Comparison of ENCODE assay signal across 14 cellular contexts in the genomic region with DNA sequence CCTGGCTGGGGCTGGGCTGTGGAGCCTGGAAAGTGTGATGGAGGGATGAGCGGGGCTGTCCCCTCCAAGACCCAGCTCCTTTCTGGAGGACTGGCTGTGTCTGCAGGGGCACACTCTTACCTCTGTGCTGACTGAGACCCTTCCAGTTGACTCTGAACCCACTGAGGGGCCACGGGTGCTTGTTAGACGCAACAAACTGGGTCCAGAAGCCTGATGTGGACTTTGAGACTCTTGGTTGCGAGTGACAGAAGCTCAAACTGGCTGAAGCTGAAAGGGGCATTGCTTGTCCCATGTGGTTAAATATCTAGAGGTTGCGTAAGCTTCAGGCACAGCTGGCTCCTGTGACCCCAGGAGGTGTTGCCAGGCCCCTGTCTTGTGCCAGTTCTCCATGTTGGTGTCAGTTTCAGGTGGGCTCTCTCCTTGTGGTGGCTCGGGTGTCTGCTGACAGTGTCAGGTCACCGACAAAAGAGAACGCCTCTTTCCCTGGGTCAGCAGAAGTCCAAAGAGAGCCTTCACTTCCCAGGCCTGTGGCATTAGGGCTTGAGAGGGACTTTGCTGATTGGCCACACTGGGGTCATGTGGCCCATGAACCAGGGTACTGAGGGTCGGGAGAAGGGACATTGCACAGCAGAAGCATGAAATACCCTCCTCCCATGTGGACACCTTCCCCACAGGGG. TPM values are rescaled to one million over a fixed set of nuclear protein-coding genes. Genes with fewer than 3 reads are reported as not detected.
DNase-seq lines count a peak whose midpoint lies in the region; ATAC-seq, FAIRE-seq and TF ChIP-seq lines count a peak whose summit lies in the region.
"Had no signal": no experiment of that assay in that cellular context is flagged by ENCODE, and none has a peak within 500 bp of the region (broad histone marks: within the 10 kb centered on the region; RNA-seq: fewer than 3 reads in every experiment).

No MANE protein-coding gene starts in this region.

- TF ChIP-seq POLR2A in HepG2 (IDR thresholded peaks at IDR 0.05; ENCODE audit: insufficient read depth in 1 of 2, low read depth in 2 of 2, low read length in 2 of 2) = no peak

- POLR2A ChIA-PET in WTC11 (lab: Charles Lee) = no interaction called here
- POLR2A ChIA-PET in HepG2 (lab: Yijun Ruan, JAX) = interaction anchor here (1.2 to 2.6 kb wide), 6 partner anchors 9 to 27 kb away, joined by 3 to 13 read pairs (median 6); no protein-coding TSS in a partner anchor

- no peak overlapping the region for H3K4me3 Mint-ChIP-seq in WTC11

- TF ChIP-seq RAD21 in HepG2 (CRISPR knock-in tag; IDR thresholded peaks at IDR 0.05) = no peak; the same call in 1 of the 2 replicates

- H3K4me1 Mint-ChIP-seq in WTC11 = peaks cover 14% of the 10 kb centered on the region

- H3K9ac ChIP-seq in HepG2 (ENCODE audit: insufficient read depth, low read depth, low read length) = peak overlapping the region; percentile 31

- H4K20me1 ChIP-seq in HepG2 (ENCODE audit: insufficient read depth, low read length) = no peaks in the 10 kb centered on the region

- no peak for TF ChIP-seq CTCF in left ventricle myocardium inferior (IDR thresholded peaks at IDR 0.05; ENCODE audit: borderline replicate concordance)
- TF ChIP-seq CTCF in WTC11 (IDR thresholded peaks at IDR 0.05) = no peak
- TF ChIP-seq CTCF in HepG2 (CRISPR knock-in tag; IDR thresholded peaks at IDR 0.05) = no peak
- TF ChIP-seq CTCF in upper lobe of right lung (IDR thresholded peaks at IDR 0.05) = no peak

- BruUV-seq in HepG2 (replicated peaks; lab: Mats Ljungman, UMichigan) = no TSS peak

- H3K36me3 ChIP-seq in left ventricle myocardium inferior = no peaks in the 10 kb centered on the region
- no peaks in the 10 kb centered on the region for H3K36me3 ChIP-seq in HepG2 (replicated peaks in 1 of 2; ENCODE audit: control insufficient read depth in 1 of 2, insufficient read depth in 2 of 2, low read length in 2 of 2)
- peaks cover 1% of the 10 kb centered on the region for H3K36me3 ChIP-seq in upper lobe of right lung
- H3K36me3 ChIP-seq: uterus had no signal

- H3K9me3 ChIP-seq in left ventricle myocardium inferior (replicated peaks) = peaks cover 17% of the 10 kb centered on the region
- H3K9me3 ChIP-seq in HepG2 (ENCODE audit: low read length) = no peaks in the 10 kb centered on the region
- no peaks in the 10 kb centered on the region for H3K9me3 ChIP-seq in upper lobe of right lung
- H3K9me3 ChIP-seq: uterus had no signal

- CTCF ChIA-PET in WTC11 (lab: Charles Lee) = interaction anchor here (0.6 to 1.2 kb wide), 3 partner anchors 29 to 72 kb away, joined by 3 to 5 read pairs (median 3); no protein-coding TSS in a partner anchor
- CTCF ChIA-PET in HepG2 (lab: Yijun Ruan, JAX; ENCODE audit: low intra/inter-chr PET ratio, low total read pairs) = no interaction called here

- H3K27me3 ChIP-seq in left ventricle myocardium inferior (ENCODE audit: low read depth) (peaks cover 3% of the 10 kb centered on the region), HepG2 (ENCODE audit: control insufficient read depth in 1 of 2, insufficient read depth in 2 of 2, low read length in 2 of 2) (no peaks in the 10 kb centered on the region; a peak in 1 of 5 replicates), upper lobe of right lung (no peaks in the 10 kb centered on the region)
- H3K27me3 ChIP-seq: esophagus muscularis mucosa, uterus had no signal

- peaks cover 11% of the 10 kb centered on the region for H3K9me3 Mint-ChIP-seq in WTC11

- peak overlapping the region; percentile 30 for H3K27ac ChIP-seq in left ventricle myocardium inferior (replicated peaks)
- peak overlapping the region; percentile 54 for H3K27ac ChIP-seq in HepG2 (ENCODE audit: extremely low read length, insufficient read depth, low read length)
- H3K27ac ChIP-seq in upper lobe of right lung = peak overlapping the region; percentile 80

- ATAC-seq in Right ventricle myocardium superior (ENCODE audit: poor library complexity) (no peak), WTC11 (no peak), HepG2 (peak; percentile 74), upper lobe of right lung (no peak), HG03521 (IDR thresholded peaks at IDR 0.05; ENCODE audit: unreplicated experiment) (no peak)

- DNase-seq in left ventricle myocardium inferior = no peak
- no peak for DNase-seq in Right ventricle myocardium superior
- DNase-seq in WTC11 (ENCODE audit: low spot score) = no peak
- DNase-seq in HepG2 (ENCODE audit: low spot score) = peak; percentile 87
- no peak for DNase-seq in upper lobe of right lung
- no peak for DNase-seq in germinal center (ENCODE audit: low spot score)
- DNase-seq in activated CD4-positive, alpha-beta T cell treated with anti-CD3 and anti-CD28 coated beads for 48 hours = no peak
- DNase-seq: activated CD4-positive, CD25-positive, alpha-beta regulatory T cell; NCI-H345; small intestine; uterus had no signal

- H3K27me3 Mint-ChIP-seq in WTC11 (ENCODE audit: low read depth) = no peaks in the 10 kb centered on the region; the same call in 1 of the 2 replicates

- H3K79me2 ChIP-seq in HepG2 (ENCODE audit: insufficient read depth, low read length) = no peaks in the 10 kb centered on the region

- peak; percentile 30 to 59; a peak in 1 of 4 replicates for TF ChIP-seq EP300 in HepG2 (IDR thresholded peaks at IDR 0.05; ENCODE audit: low read depth in 2 of 2, low read length in 2 of 2)
- TF ChIP-seq EP300 in HepG2 (CRISPR knock-in tag; IDR thresholded peaks at IDR 0.05; ENCODE audit: borderline replicate concordance) = 0 out of 2 replicates have a peak, but pooled peaks have one; percentile 25

- peak; percentile 88 for FAIRE-seq in HepG2 (lab: Jason Lieb, UNC)
- FAIRE-seq: bronchial epithelial cell, small intestine had no signal

- peak overlapping the region; percentile 86 for H3K4me2 ChIP-seq in HepG2 (ENCODE audit: low read depth, low read length)

- 0% methylated on average over 5 of the region's 9 CpGs for WGBS in HepG2 (ENCODE audit: low lambda C conversion rate)

- peak overlapping the region; percentile 56 for H2AFZ ChIP-seq in HepG2 (ENCODE audit: low read length)

- in situ Hi-C loops in HepG2 (cut with HindIII; ENCODE audit: extremely low pct_ligation_motif_present, low pct_unique_long_range_greater_than_20kb) = no loop called here

- H3K4me3 ChIP-seq in left ventricle myocardium inferior (no peak overlapping the region), HepG2 (replicated peaks in 1 of 3; ENCODE audit: insufficient read depth in 1 of 3, low read depth in 2 of 3, low read length in 3 of 3) (peak overlapping the region; percentile 20 to 62 (median 27); a peak in 5 of 6 replicates), upper lobe of right lung (no peak overlapping the region)
- H3K4me3 ChIP-seq: esophagus muscularis mucosa, uterus had no signal

- peaks cover 6% of the 10 kb centered on the region; the same call in 1 of the 2 replicates for H3K36me3 Mint-ChIP-seq in WTC11

- no peak overlapping the region for H3K27ac Mint-ChIP-seq in WTC11

- intact Hi-C loops in left ventricle myocardium inferior (cut with micrococcal nuclease) (no loop called here), Right ventricle myocardium superior (cut with DNase I) (no loop called here), HepG2 (cut with micrococcal nuclease; ENCODE audit: unreplicated experiment) (no loop called here), upper lobe of right lung (cut with DNase I) (no loop called here)

- H3K4me1 ChIP-seq in left ventricle myocardium inferior (peaks cover 29% of the 10 kb centered on the region), HepG2 (ENCODE audit: insufficient read depth, low read length) (peaks cover 48% of the 10 kb centered on the region), upper lobe of right lung (peaks cover 48% of the 10 kb centered on the region)
- H3K4me1 ChIP-seq: uterus had no signal

TF ChIP-seq in HepG2, 621 proteins besides CTCF, POLR2A, EP300 and RAD21 (continues in another document):
- TF ChIP-seq, protein P1, sequence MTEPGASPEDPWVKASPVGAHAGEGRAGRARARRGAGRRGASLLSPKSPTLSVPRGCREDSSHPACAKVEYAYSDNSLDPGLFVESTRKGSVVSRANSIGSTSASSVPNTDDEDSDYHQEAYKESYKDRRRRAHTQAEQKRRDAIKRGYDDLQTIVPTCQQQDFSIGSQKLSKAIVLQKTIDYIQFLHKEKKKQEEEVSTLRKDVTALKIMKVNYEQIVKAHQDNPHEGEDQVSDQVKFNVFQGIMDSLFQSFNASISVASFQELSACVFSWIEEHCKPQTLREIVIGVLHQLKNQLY (CRISPR knock-in tag; IDR thresholded peaks at IDR 0.05) = no peak
- TF ChIP-seq, protein P2, sequence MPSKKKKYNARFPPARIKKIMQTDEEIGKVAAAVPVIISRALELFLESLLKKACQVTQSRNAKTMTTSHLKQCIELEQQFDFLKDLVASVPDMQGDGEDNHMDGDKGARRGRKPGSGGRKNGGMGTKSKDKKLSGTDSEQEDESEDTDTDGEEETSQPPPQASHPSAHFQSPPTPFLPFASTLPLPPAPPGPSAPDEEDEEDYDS (CRISPR knock-in tag; IDR thresholded peaks at IDR 0.05) = 0 out of 2 replicates have a peak, but pooled peaks have one; percentile 42

RNA-seq across cellular contexts. Expression of a gene that starts 16.7 kb away (rescaled TPM):
- total RNA-seq in left ventricle myocardium inferior (9.7 TPM), Right ventricle myocardium superior (9.3 TPM), WTC11 (2021) (5.9 to 8.0 TPM (median 6.6 TPM) in 3 replicates), HepG2 (2016; rRNA removed; fragmentation: Illumina TruSeq; extraction: Trizol) (2.3 and 4.3 TPM in 2 replicates), upper lobe of right lung (88.1 TPM)
- total RNA-seq in HepG2 (2016; cell fraction: cytosol; rRNA removed; fragmentation: Illumina TruSeq; extraction: Trizol; ENCODE audit: low read depth) = 0.51 and 1.3 TPM in 2 replicates
- 2.5 and 4.5 TPM in 2 replicates for total RNA-seq in HepG2 (2016; cell fraction: insoluble cytoplasmic fraction; rRNA removed; fragmentation: Illumina TruSeq; extraction: Trizol)
- 1.1 and 1.8 TPM in 2 replicates for total RNA-seq in HepG2 (2016; cell fraction: membrane; rRNA removed; fragmentation: Illumina TruSeq; extraction: Trizol)
- total RNA-seq in HepG2 (2016; cell fraction: nucleus; rRNA removed; fragmentation: Illumina TruSeq; extraction: Trizol) = 3.9 and 5.9 TPM in 2 replicates
- polyA plus RNA-seq in HepG2 (2011; rRNA removed) = 2.2 and 3.7 TPM in 2 replicates
- polyA plus RNA-seq in HepG2 (2011; cell fraction: cytosol; rRNA removed) = 1.2 and 1.5 TPM in 2 replicates
- polyA plus RNA-seq in HepG2 (2011; cell fraction: nucleus; rRNA removed) = 14.6 and 16.9 TPM in 2 replicates
- 1.7 and 3.0 TPM in 2 replicates for polyA plus RNA-seq in HepG2 (2012)
- polyA plus RNA-seq in HepG2 (2016; cell fraction: cytosol; fragmentation: Illumina TruSeq; extraction: Trizol; ENCODE audit: low read depth) = 0.17 and 0.38 TPM in 2 replicates
- polyA plus RNA-seq in HepG2 (2016; cell fraction: insoluble cytoplasmic fraction; fragmentation: Illumina TruSeq; extraction: Trizol; ENCODE audit: low read depth) = 1.2 and 1.4 TPM in 2 replicates
- 0.44 and 0.47 TPM in 2 replicates for polyA plus RNA-seq in HepG2 (2016; cell fraction: membrane; fragmentation: Illumina TruSeq; extraction: Trizol; ENCODE audit: low read depth)
- 6.9 and 8.7 TPM in 2 replicates for polyA plus RNA-seq in HepG2 (2016; cell fraction: nucleus; fragmentation: Illumina TruSeq; extraction: Trizol; ENCODE audit: insufficient read depth, low read depth)
- polyA minus RNA-seq in HepG2 (2011; rRNA and poly(A)+ RNA removed; ENCODE audit: low replicate concordance) = 17.5 and 40.6 TPM in 2 replicates
- 2.0 and 5.5 TPM in 2 replicates for polyA minus RNA-seq in HepG2 (2011; cell fraction: cytosol; rRNA and poly(A)+ RNA removed)
- polyA minus RNA-seq in HepG2 (2011; cell fraction: nucleus; rRNA and poly(A)+ RNA removed) = 9.0 and 10.2 TPM in 2 replicates

Comparison
In these comparisons a context has a peak if more than half of its experiments do, and no peak if none do; other contexts are left out.
1. H3K27ac ChIP-seq: peak in every context shown above with its lines; median percentile 80 in upper lobe of right lung; 54 in HepG2; 30 in left ventricle myocardium inferior.
2. H3K4me3 ChIP-seq: peak in HepG2 (3 of 3); none in left ventricle myocardium inferior (single experiment) and upper lobe of right lung (single experiment).